13 cellular contexts compared by ENCODE assay signal in genomic region chr16:50611332-50611934, GRCh38.
DNase-seq lines count a peak whose midpoint lies in the region; ATAC-seq, FAIRE-seq and TF ChIP-seq lines count a peak whose summit lies in the region.
"Had no signal": no experiment of that assay in that cellular context is flagged by ENCODE, and none has a peak within 500 bp of the region (broad histone marks: within the 10 kb centered on the region; RNA-seq: fewer than 3 reads in every experiment).

No MANE protein-coding gene starts in this region.

- H3K9me2 ChIP-seq in hepatocyte (replicated peaks; ENCODE audit: insufficient read depth), result no peaks in the 10 kb centered on the region

- no peak for TF ChIP-seq RAD21 in A549 (conservative IDR thresholded peaks at IDR 0.05 in 1 of 2, IDR thresholded peaks at IDR 0.05 in 1 of 2)

- 88% methylated on average over 8 of the region's 9 CpGs for WGBS in A549 (ENCODE audit: missing lambda C conversion rate)
- WGBS in hepatocyte (ENCODE audit: low lambda C conversion rate, missing lambda C conversion rate), result 92% methylated on average over 9 of the region's 9 CpGs

- ATAC-seq in A549 (peak in 1 of 2 experiments; percentile 55; a peak in 3 of 6 replicates), HG03025 (IDR thresholded peaks at IDR 0.05; ENCODE audit: low FRiP score, unreplicated experiment) (no peak), HG02870 (IDR thresholded peaks at IDR 0.05; ENCODE audit: unreplicated experiment) (no peak), HG02885 (IDR thresholded peaks at IDR 0.05; ENCODE audit: poor library complexity, unreplicated experiment) (no peak)
- ATAC-seq: activated CD4-positive, CD25-positive, alpha-beta regulatory T cell treated with anti-CD3 and anti-CD28 coated beads, Interleukin-2, amount 50 U/mL, for 24 hours; activated naive CD8-positive, alpha-beta T cell treated with anti-CD3 and anti-CD28 coated beads, Interleukin-2, amount 50 U/mL, for 24 hours had no signal

- H3K9me3 ChIP-seq in A549, result no peaks in the 10 kb centered on the region
- H3K9me3 ChIP-seq in WERI-Rb-1 (ENCODE audit: severe bottlenecking), result no peaks in the 10 kb centered on the region
- no peaks in the 10 kb centered on the region for H3K9me3 ChIP-seq in hepatocyte (ENCODE audit: low read depth)

- CTCF ChIA-PET in A549 (lab: Yijun Ruan, JAX), result interaction anchor here (1.0 to 3.7 kb wide), 5 partner anchors 17 to 285 kb away, joined by 3 to 13 read pairs (median 4); no protein-coding TSS in a partner anchor

- FAIRE-seq in A549 (lab: Jason Lieb, UNC) (no peak), H54 (lab: Jason Lieb, UNC) (no peak)

- POLR2A ChIA-PET in A549 (lab: Yijun Ruan, JAX), result no interaction called here

- H3K27me3 ChIP-seq in WERI-Rb-1 (ENCODE audit: insufficient read depth, low read depth, severe bottlenecking) (no peaks in the 10 kb centered on the region), hepatocyte (no peaks in the 10 kb centered on the region)

- H3K27ac ChIP-seq in A549 (no peak overlapping the region), WERI-Rb-1 (peak overlapping the region; percentile 90), hepatocyte (peak overlapping the region; percentile 4)
- H3K27ac ChIP-seq: C4-2B had no signal

- no peaks in the 10 kb centered on the region; the same call in 1 of the 2 replicates for H3K36me3 ChIP-seq in WERI-Rb-1
- no peaks in the 10 kb centered on the region for H3K36me3 ChIP-seq in hepatocyte (replicated peaks; ENCODE audit: insufficient read depth, low read depth)

- no peak overlapping the region for H2AFZ ChIP-seq in hepatocyte

- H3K4me3 ChIP-seq in A549 (no peak overlapping the region), WERI-Rb-1 (ENCODE audit: low read depth, low read length) (peak overlapping the region; percentile 13; the same call in 1 of the 2 replicates), hepatocyte (no peak overlapping the region)

- DNase-seq in A549 (ENCODE audit: low read depth in 1 of 2, low spot score in 1 of 2), result no peak
- peak; percentile 33 for DNase-seq in H54 (ENCODE audit: insufficient read length, low spot score)
- DNase-seq in WERI-Rb-1, result peak; percentile 50
- DNase-seq in hepatocyte (ENCODE audit: low spot score), result no peak
- DNase-seq in stimulated activated CD4-positive, alpha-beta T cell treated with anti-CD3 and anti-CD28 coated beads, Interleukin-1b, Interleukin-23, amount 100 ng/mL, for 48 hours, result no peak
- DNase-seq: activated naive CD8-positive, alpha-beta T cell treated with anti-CD3 and anti-CD28 coated beads, Interleukin-2, amount 50 U/mL, for 24 hours; NCI-H1105 treated with DMSO at 0.1 percent for 48 hours; stimulated activated CD4-positive, alpha-beta T cell treated with anti-CD3 and anti-CD28 coated beads, Interleukin-12 subunit alpha, Interleukin-12 subunit beta, amount 100 ng/mL, for 4 hours had no signal

- no peaks in the 10 kb centered on the region for H4K20me1 ChIP-seq in hepatocyte (ENCODE audit: insufficient read depth, poor library complexity, severe bottlenecking)

- H3K4me2 ChIP-seq in A549 (no peak overlapping the region), hepatocyte (no peak overlapping the region)

- H3K4me1 ChIP-seq in A549 (no peaks in the 10 kb centered on the region), hepatocyte (ENCODE audit: insufficient read depth) (peaks cover 53% of the 10 kb centered on the region)

- H3K79me2 ChIP-seq in hepatocyte, result no peaks in the 10 kb centered on the region

- no peak for TF ChIP-seq EP300 in A549 (IDR thresholded peaks at IDR 0.05)

- TF ChIP-seq CTCF in A549 (IDR thresholded peaks at IDR 0.05), result no peak
- peak; percentile 64 for TF ChIP-seq CTCF in WERI-Rb-1 (IDR thresholded peaks at IDR 0.05; ENCODE audit: low read depth, low read length)
- peak; percentile 6 for TF ChIP-seq CTCF in hepatocyte (IDR thresholded peaks at IDR 0.05; ENCODE audit: poor library complexity)

- TF ChIP-seq POLR2A in A549 (IDR thresholded peaks at IDR 0.05; ENCODE audit: low read length) (no peak), H54 (IDR thresholded peaks at IDR 0.05; ENCODE audit: low read depth, low read length) (no peak)

TF ChIP-seq in A549, 52 proteins besides CTCF, POLR2A, EP300 and RAD21:
- TF ChIP-seq RNF2 (IDR thresholded peaks at IDR 0.05; ENCODE audit: borderline replicate concordance, low read depth) (no peak), MAX (IDR thresholded peaks at IDR 0.05) (no peak), KDM5A (IDR thresholded peaks at IDR 0.05) (no peak), REST (IDR thresholded peaks at IDR 0.05) (peak; percentile 29; the same call in 1 of the 2 replicates), HOXA7 (CRISPR knock-in tag; IDR thresholded peaks at IDR 0.05) (no peak), HEYL (CRISPR knock-in tag; IDR thresholded peaks at IDR 0.05) (no peak), USF2 (IDR thresholded peaks at IDR 0.05) (no peak), NFE2L2 (conservative IDR thresholded peaks at IDR 0.05; ENCODE audit: low read length) (no peak)

Comparison
In these comparisons a context has a peak if more than half of its experiments do, and no peak if none do; other contexts are left out.
1. DNase-seq: peak in H54 (single experiment) and WERI-Rb-1 (single experiment); none in A549 (0 of 2), hepatocyte (single experiment) and stimulated activated CD4-positive, alpha-beta T cell treated with anti-CD3 and anti-CD28 coated beads, Interleukin-1b, Interleukin-23, amount 100 ng/mL, for 48 hours (single experiment).
2. H3K27ac ChIP-seq: peak in WERI-Rb-1 (single experiment) and hepatocyte (single experiment); none in A549 (0 of 2).